In genomic region chr16:700684-701584, GRCh38 we compare ENCODE assay signal across 10 cellular contexts. TPM values are rescaled to one million over a fixed set of nuclear protein-coding genes. Genes with fewer than 3 reads are reported as not detected.
DNase-seq lines count a peak whose midpoint lies in the region; ATAC-seq, FAIRE-seq and TF ChIP-seq lines count a peak whose summit lies in the region.
"Had no signal": no experiment of that assay in that cellular context is flagged by ENCODE, and none has a peak within 500 bp of the region (broad histone marks: within the 10 kb centered on the region; RNA-seq: fewer than 3 reads in every experiment).

No MANE protein-coding gene starts in this region.

- no peak overlapping the region for H3K56ac ChIP-seq in mesendoderm (ENCODE audit: low read length)

- H3K27me3 Mint-ChIP-seq in CD4-positive, CD25-positive, alpha-beta regulatory T cell: peaks cover 30% of the 10 kb centered on the region
- H3K27me3 Mint-ChIP-seq in activated naive CD8-positive, alpha-beta T cell treated with anti-CD3 and anti-CD28 coated beads, Interleukin-2, amount 50 U/mL, for 24 hours: peaks cover 26% of the 10 kb centered on the region

- no peak for TF ChIP-seq CTCF in prostate gland (IDR thresholded peaks at IDR 0.05)

- H2AK5ac ChIP-seq in mesendoderm (ENCODE audit: low read length): no peak overlapping the region

- H3K9me3 ChIP-seq in CD4-positive, CD25-positive, alpha-beta regulatory T cell (ENCODE audit: control insufficient read depth in 2 of 2, low read length in 2 of 2): no peaks in the 10 kb centered on the region
- H3K9me3 ChIP-seq in NT2/D1 (ENCODE audit: insufficient read depth, low read length) (no peaks in the 10 kb centered on the region), prostate gland (no peaks in the 10 kb centered on the region)
- H3K9me3 ChIP-seq: esophagus squamous epithelium had no signal

- H3K27me3 ChIP-seq in CD4-positive, CD25-positive, alpha-beta regulatory T cell (ENCODE audit: control insufficient read depth, insufficient read depth, low read length): peaks cover 5% of the 10 kb centered on the region
- peaks cover 93% of the 10 kb centered on the region for H3K27me3 ChIP-seq in NT2/D1 (ENCODE audit: insufficient read depth, insufficient read length)
- peaks cover 28% of the 10 kb centered on the region for H3K27me3 ChIP-seq in mesendoderm (ENCODE audit: insufficient read depth, low read length, poor library complexity)
- peaks cover 23% of the 10 kb centered on the region for H3K27me3 ChIP-seq in prostate gland (replicated peaks; ENCODE audit: insufficient read depth)

- WGBS in mesendoderm (ENCODE audit: extremely low coverage, insufficient coverage, low lambda C conversion rate): no CpG with 5 or more reads among the region's 76 CpGs
- WGBS in prostate gland: 5% methylated on average over 59 of the region's 76 CpGs

- peaks cover 37% of the 10 kb centered on the region for H3K4me1 ChIP-seq in CD4-positive, CD25-positive, alpha-beta regulatory T cell (ENCODE audit: control insufficient read depth, insufficient read depth, low read length, poor library complexity, severe bottlenecking)
- H3K4me1 ChIP-seq in NT2/D1 (ENCODE audit: insufficient read depth, insufficient read length) (peaks cover 17% of the 10 kb centered on the region), mesendoderm (ENCODE audit: control insufficient read depth, low read depth, low read length) (no peaks in the 10 kb centered on the region), prostate gland (replicated peaks) (no peaks in the 10 kb centered on the region)

- intact Hi-C loops in prostate gland (cut with DNase I): no loop called here

- TF ChIP-seq POLR2A in prostate gland (IDR thresholded peaks at IDR 0.05) (no peak), GM12892 (IDR thresholded peaks at IDR 0.05; ENCODE audit: low read depth, low read length) (no peak)

- H3K9ac ChIP-seq in NT2/D1 (ENCODE audit: insufficient read length, low read depth) (peak overlapping the region; percentile 42), mesendoderm (ENCODE audit: low read length) (no peak overlapping the region)

- H3K27ac Mint-ChIP-seq in CD4-positive, CD25-positive, alpha-beta regulatory T cell: no peak overlapping the region
- no peak overlapping the region for H3K27ac Mint-ChIP-seq in activated naive CD8-positive, alpha-beta T cell treated with anti-CD3 and anti-CD28 coated beads, Interleukin-2, amount 50 U/mL, for 24 hours

- ATAC-seq in CD4-positive, CD25-positive, alpha-beta regulatory T cell (ENCODE audit: low read depth in 2 of 2): peak; percentile 35 to 49
- ATAC-seq in activated naive CD8-positive, alpha-beta T cell treated with anti-CD3 and anti-CD28 coated beads, Interleukin-2, amount 50 U/mL, for 24 hours: no peak

- no peak overlapping the region for H4K5ac ChIP-seq in mesendoderm (ENCODE audit: low read length)

- H3K36me3 Mint-ChIP-seq in CD4-positive, CD25-positive, alpha-beta regulatory T cell: no peaks in the 10 kb centered on the region
- no peaks in the 10 kb centered on the region for H3K36me3 Mint-ChIP-seq in activated naive CD8-positive, alpha-beta T cell treated with anti-CD3 and anti-CD28 coated beads, Interleukin-2, amount 50 U/mL, for 24 hours (ENCODE audit: low read depth)

- H3K18ac ChIP-seq in mesendoderm (ENCODE audit: low read length): no peak overlapping the region

- H3K36me3 ChIP-seq in CD4-positive, CD25-positive, alpha-beta regulatory T cell (ENCODE audit: control insufficient read depth, insufficient read depth, low read length): no peaks in the 10 kb centered on the region
- H3K36me3 ChIP-seq in NT2/D1 (ENCODE audit: insufficient read depth, insufficient read length, low read length): no peaks in the 10 kb centered on the region
- no peaks in the 10 kb centered on the region for H3K36me3 ChIP-seq in mesendoderm (ENCODE audit: control insufficient read depth, insufficient read depth, low read length)
- no peaks in the 10 kb centered on the region for H3K36me3 ChIP-seq in prostate gland
- H3K36me3 ChIP-seq: esophagus squamous epithelium had no signal

- peak in 1 of 3 donors; percentile 55 for DNase-seq in CD4-positive, CD25-positive, alpha-beta regulatory T cell
- DNase-seq in NT2/D1 (ENCODE audit: low read depth, low spot score): no peak
- DNase-seq in activated naive CD8-positive, alpha-beta T cell treated with anti-CD3 and anti-CD28 coated beads, Interleukin-2, amount 50 U/mL, for 24 hours: peak; percentile 59
- peak; percentile 50 for DNase-seq in mesendoderm
- DNase-seq in prostate gland (ENCODE audit: low spot score): no peak
- DNase-seq in GM12892 (ENCODE audit: insufficient read length): no peak
- no peak for DNase-seq in NCI-H1694 treated with DMSO at 0.1 percent for 48 hours (lab: John Stamatoyannopoulos, UW)
- no peak for DNase-seq in NCI-H2196 treated with DMSO at 0.1 percent for 48 hours (lab: John Stamatoyannopoulos, UW; ENCODE audit: unreplicated experiment)
- DNase-seq: esophagus squamous epithelium, NCI-H82 had no signal

- no peak overlapping the region for H2BK120ac ChIP-seq in mesendoderm (ENCODE audit: low read depth, low read length)

- FAIRE-seq in GM12892 (lab: Jason Lieb, UNC): no peak

- peaks cover 0 to 27% (median 4%) of the 10 kb centered on the region in 4 donors for H3K4me1 Mint-ChIP-seq in CD4-positive, CD25-positive, alpha-beta regulatory T cell
- H3K4me1 Mint-ChIP-seq in activated naive CD8-positive, alpha-beta T cell treated with anti-CD3 and anti-CD28 coated beads, Interleukin-2, amount 50 U/mL, for 24 hours: no peaks in the 10 kb centered on the region

- H2BK15ac ChIP-seq in mesendoderm (replicated peaks; ENCODE audit: low read depth): no peak overlapping the region

- no peaks in the 10 kb centered on the region for H3K79me1 ChIP-seq in mesendoderm (ENCODE audit: low read length)

- no peak overlapping the region for H3K27ac ChIP-seq in CD4-positive, CD25-positive, alpha-beta regulatory T cell (ENCODE audit: insufficient read depth, low read length, poor library complexity, severe bottlenecking)
- H3K27ac ChIP-seq in mesendoderm (ENCODE audit: low read depth, low read length): no peak overlapping the region
- H3K27ac ChIP-seq in prostate gland: no peak overlapping the region
- H3K27ac ChIP-seq: esophagus squamous epithelium had no signal

- H4K8ac ChIP-seq in mesendoderm (ENCODE audit: low read depth, low read length): no peak overlapping the region

- H3K4me3 Mint-ChIP-seq in CD4-positive, CD25-positive, alpha-beta regulatory T cell: no peak overlapping the region
- H3K4me3 Mint-ChIP-seq in activated naive CD8-positive, alpha-beta T cell treated with anti-CD3 and anti-CD28 coated beads, Interleukin-2, amount 50 U/mL, for 24 hours: no peak overlapping the region

- H3K4ac ChIP-seq in mesendoderm (ENCODE audit: low read depth, low read length): no peak overlapping the region

- H3K9me3 Mint-ChIP-seq in CD4-positive, CD25-positive, alpha-beta regulatory T cell: no peaks in the 10 kb centered on the region
- no peaks in the 10 kb centered on the region for H3K9me3 Mint-ChIP-seq in activated naive CD8-positive, alpha-beta T cell treated with anti-CD3 and anti-CD28 coated beads, Interleukin-2, amount 50 U/mL, for 24 hours

- H2BK5ac ChIP-seq in mesendoderm (ENCODE audit: low read length): no peak overlapping the region

- H3K4me3 ChIP-seq in CD4-positive, CD25-positive, alpha-beta regulatory T cell (ENCODE audit: low read depth, low read length): no peak overlapping the region
- peak overlapping the region; percentile 15 for H3K4me3 ChIP-seq in NT2/D1 (ENCODE audit: insufficient read length, low read depth)
- H3K4me3 ChIP-seq in mesendoderm (ENCODE audit: low read length): no peak overlapping the region
- no peak overlapping the region for H3K4me3 ChIP-seq in prostate gland

- no peak overlapping the region for H3K4me2 ChIP-seq in mesendoderm (ENCODE audit: low read length)

- no peak overlapping the region for H3K23ac ChIP-seq in mesendoderm (ENCODE audit: low read length)

- no peaks in the 10 kb centered on the region for H3K79me2 ChIP-seq in mesendoderm (ENCODE audit: control insufficient read depth, insufficient read depth, low read length)

RNA-seq across cellular contexts. Expression of gene FBXL16, which starts 4.7 kb away (rescaled TPM):
- total RNA-seq in CD4-positive, CD25-positive, alpha-beta regulatory T cell: 18.6 TPM
- polyA plus RNA-seq in CD4-positive, CD25-positive, alpha-beta regulatory T cell: 10 to 100 TPM in 1 of 4 donors, 1 to 10 TPM in 3; 8.5 to 10.5 (median 9.3) TPM
- 1.1 TPM for polyA plus RNA-seq in mesendoderm (2013, experiment 1 of 2)
- 1.2 TPM for polyA plus RNA-seq in mesendoderm (2013, experiment 2 of 2)
- total RNA-seq in prostate gland: 1 to 10 TPM; 6.1 to 9.1 TPM
- 0.64 TPM for polyA plus RNA-seq in GM12892 (2012; ENCODE audit: missing spikeins)

RNA-seq across cellular contexts. Expression of gene WDR24, which starts 10.7 kb away (rescaled TPM):
- total RNA-seq in CD4-positive, CD25-positive, alpha-beta regulatory T cell: 8.9 TPM
- polyA plus RNA-seq in CD4-positive, CD25-positive, alpha-beta regulatory T cell: 10 to 100 TPM in 2 of 4 donors, 1 to 10 TPM in 2; 7.9 to 10.4 (median 10.0) TPM
- 9.2 TPM for polyA plus RNA-seq in mesendoderm (2013, experiment 1 of 2)
- polyA plus RNA-seq in mesendoderm (2013, experiment 2 of 2): 8.9 TPM
- 10 to 100 TPM; 18.2 to 26.4 TPM for total RNA-seq in prostate gland
- polyA plus RNA-seq in GM12892 (2012; ENCODE audit: missing spikeins): 3.3 TPM

RNA-seq across cellular contexts. Expression of gene METRN, which starts 14.0 kb away (rescaled TPM):
- total RNA-seq in CD4-positive, CD25-positive, alpha-beta regulatory T cell: 4.6 TPM
- polyA plus RNA-seq in CD4-positive, CD25-positive, alpha-beta regulatory T cell: 10 to 100 TPM; 14.3 to 24.1 (median 17.7) TPM
- 2.4 TPM for polyA plus RNA-seq in mesendoderm (2013, experiment 1 of 2)
- 2.0 TPM for polyA plus RNA-seq in mesendoderm (2013, experiment 2 of 2)
- 10 to 100 TPM; 52.0 to 78.2 TPM for total RNA-seq in prostate gland
- polyA plus RNA-seq in GM12892 (2012; ENCODE audit: missing spikeins): 1.1 TPM

RNA-seq across cellular contexts. Expression of gene JMJD8, which starts 16.8 kb away (rescaled TPM):
- total RNA-seq in CD4-positive, CD25-positive, alpha-beta regulatory T cell: 22.7 TPM
- 10 to 100 TPM; 29.2 to 36.2 (median 33.4) TPM for polyA plus RNA-seq in CD4-positive, CD25-positive, alpha-beta regulatory T cell
- 42.7 TPM for polyA plus RNA-seq in mesendoderm (2013, experiment 1 of 2)
- polyA plus RNA-seq in mesendoderm (2013, experiment 2 of 2): 41.5 TPM
- 100 to 1,000 TPM; 121 to 132 TPM for total RNA-seq in prostate gland
- 17.4 TPM for polyA plus RNA-seq in GM12892 (2012; ENCODE audit: missing spikeins)

RNA-seq across cellular contexts. Expression of gene ANTKMT, which starts 20.0 kb away (rescaled TPM):
- 13.6 TPM for total RNA-seq in CD4-positive, CD25-positive, alpha-beta regulatory T cell
- polyA plus RNA-seq in CD4-positive, CD25-positive, alpha-beta regulatory T cell: 10 to 100 TPM; 60.3 to 85.9 (median 64.4) TPM
- polyA plus RNA-seq in mesendoderm (2013, experiment 1 of 2): 12.5 TPM
- 13.3 TPM for polyA plus RNA-seq in mesendoderm (2013, experiment 2 of 2)
- total RNA-seq in prostate gland: 10 to 100 TPM; 55.3 to 73.1 TPM
- polyA plus RNA-seq in GM12892 (2012; ENCODE audit: missing spikeins): 1.6 TPM

Comparison
In these comparisons a context has a peak if more than half of its experiments do, and no peak if none do; other contexts are left out.
1. DNase-seq: peak in activated naive CD8-positive, alpha-beta T cell treated with anti-CD3 and anti-CD28 coated beads, Interleukin-2, amount 50 U/mL, for 24 hours (single experiment) and mesendoderm (single experiment); none in NT2/D1 (single experiment), prostate gland (single experiment), GM12892 (single experiment), NCI-H1694 treated with DMSO at 0.1 percent for 48 hours (single experiment) and NCI-H2196 treated with DMSO at 0.1 percent for 48 hours (single experiment).